8 cellular contexts compared by ENCODE assay signal in genomic region chr17:34254651-34255380, GRCh38. TPM values are rescaled to one million over a fixed set of nuclear protein-coding genes. Genes with fewer than 3 reads are reported as not detected.
DNase-seq lines count a peak whose midpoint lies in the region; ATAC-seq and TF ChIP-seq lines count a peak whose summit lies in the region.

TSS of gene CCL2 (plus strand) at chr17:34255285. CDS start at chr17:34255350, 65 bp downstream.

- H3K27ac ChIP-seq in ascending aorta (peak within 1 kb of the TSS; percentile 87 to 89), right cardiac atrium (ENCODE audit: low read length) (peak within 1 kb of the TSS; percentile 84)

- WGBS in right cardiac atrium: 5% methylated on average over 11 of the region's 11 CpGs

- intact Hi-C loops in ascending aorta (cut with DNase I) (loop anchor here (5.0 to 10.0 kb wide), 5 partner anchors 57 to 1550 kb away; partner anchors contain the start of genes SLFN5 and TAF15), right cardiac atrium (cut with DNase I) (loop anchor here in 1 of 4 donors (5.0 kb wide), 1 partner anchor 52 kb away; no protein-coding TSS in a partner anchor)

- peak; percentile 12 for DNase-seq in NCI-H2107 treated with DMSO at 0.1 percent for 48 hours (lab: John Stamatoyannopoulos, UW; ENCODE audit: unreplicated experiment)
- no peak for DNase-seq in NCI-H2107 (lab: John Stamatoyannopoulos, UW)
- DNase-seq in ascending aorta (ENCODE audit: low spot score in 2 of 2): peak in 1 of 2 donors; percentile 86
- DNase-seq in right cardiac atrium: peak; percentile 80 to 91 (median 80)
- peak; percentile 79 for DNase-seq in retina
- no peak for DNase-seq in superior temporal gyrus (ENCODE audit: extremely low spot score)

- no peaks in the 10 kb centered on the region for H3K9me3 ChIP-seq in ascending aorta
- H3K9me3 ChIP-seq in right cardiac atrium (ENCODE audit: control insufficient read depth, low read length): no peaks in the 10 kb centered on the region

- no peaks in the 10 kb centered on the region for H3K36me3 ChIP-seq in ascending aorta

- ATAC-seq in right cardiac atrium (peak; percentile 76 to 79), GM19351 (IDR thresholded peaks at IDR 0.05; ENCODE audit: unreplicated experiment) (no peak), GM21619 (IDR thresholded peaks at IDR 0.05; ENCODE audit: unreplicated experiment) (no peak)

- no peak for TF ChIP-seq CTCF in ascending aorta (IDR thresholded peaks at IDR 0.05)

- H3K4me3 ChIP-seq in ascending aorta: peak within 1 kb of the TSS; percentile 46 to 56
- H3K4me3 ChIP-seq in right cardiac atrium (ENCODE audit: low read length): peak within 1 kb of the TSS; percentile 36

- peaks cover 39 to 60% of the 10 kb centered on the region in 2 donors for H3K4me1 ChIP-seq in ascending aorta
- H3K4me1 ChIP-seq in right cardiac atrium (ENCODE audit: control insufficient read depth, insufficient read depth, low read length): peaks cover 39% of the 10 kb centered on the region

- H3K27me3 ChIP-seq in ascending aorta (no peaks in the 10 kb centered on the region), right cardiac atrium (ENCODE audit: control insufficient read depth, insufficient read depth) (no peaks in the 10 kb centered on the region)

RNA-seq across cellular contexts. Expression of gene CCL2, which starts in this region (rescaled TPM):
- 162 TPM for total RNA-seq in ascending aorta
- total RNA-seq in right cardiac atrium: 100 to 1,000 TPM in 1 of 4 donors, 10 to 100 TPM in 3; 24.7 to 211 (median 51.7) TPM
- 93.8 TPM for polyA plus RNA-seq in right cardiac atrium

Comparison
In these comparisons a context has a peak if more than half of its experiments do, and no peak if none do; other contexts are left out.
1. DNase-seq: peak in NCI-H2107 treated with DMSO at 0.1 percent for 48 hours (single experiment), right cardiac atrium (3 of 3) and retina (single experiment); none in NCI-H2107 (single experiment) and superior temporal gyrus (single experiment).
2. ATAC-seq: peak in right cardiac atrium (2 of 2); none in GM19351 (single experiment) and GM21619 (single experiment).